ENCODE assay signal across 16 cellular contexts in the genomic region with DNA sequence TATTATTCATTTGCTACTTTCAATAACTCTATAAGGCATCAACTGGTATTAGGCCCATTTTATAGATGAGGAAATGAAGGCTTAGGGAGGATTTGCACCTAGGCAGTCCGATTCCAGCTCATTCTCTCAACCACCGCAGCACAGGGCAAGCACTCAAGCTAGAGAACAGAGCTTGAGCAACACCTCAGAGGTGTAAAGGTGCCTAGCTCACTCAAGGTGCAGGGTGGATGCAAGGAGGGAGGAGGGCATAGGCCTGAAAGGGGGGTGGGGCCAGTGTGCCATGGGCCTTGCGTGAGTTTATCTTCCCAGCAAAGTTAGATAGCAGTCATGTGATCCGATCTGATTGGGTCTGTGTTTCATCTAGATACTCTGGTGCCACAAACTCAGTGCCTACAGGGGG.
"Had no signal": no experiment of that assay in that cellular context is flagged by ENCODE, and none has a peak within 500 bp of the region (broad histone marks: within the 10 kb centered on the region; RNA-seq: fewer than 3 reads in every experiment).

No MANE protein-coding gene starts in this region.

- H3K9me3 ChIP-seq: body of pancreas, gastrocnemius medialis, stomach, upper lobe of left lung had no signal

- ATAC-seq: activated T-helper 17 cell treated with anti-CD3 and anti-CD28 coated beads, Interleukin-2, amount 50 U/mL, for 72 hours; body of pancreas; effector memory CD8-positive, alpha-beta T cell; gastrocnemius medialis; naive thymus-derived CD8-positive, alpha-beta T cell had no signal

- H3K36me3 ChIP-seq: gastrocnemius medialis, stomach, upper lobe of left lung had no signal

- H3K4me3 ChIP-seq: body of pancreas, gastrocnemius medialis, stomach, upper lobe of left lung had no signal

- H3K4me3 Mint-ChIP-seq: activated CD4-positive, alpha-beta memory T cell treated with anti-CD3 and anti-CD28 coated beads, Interleukin-2, amount 10 ng/mL, durations not matched to agents 7 days and 5 days; activated naive CD8-positive, alpha-beta T cell treated with anti-CD3 and anti-CD28 coated beads, Interleukin-2, amount 10 ng/mL, durations not matched to agents 7 days and 5 days; activated T-helper 17 cell treated with anti-CD3 and anti-CD28 coated beads, Interleukin-2, amount 50 U/mL, for 72 hours; effector memory CD8-positive, alpha-beta T cell; naive thymus-derived CD8-positive, alpha-beta T cell; T-helper 2 cell treated with Interferon-gamma antibody and Interleukin-4, amounts not matched to agents 5 μg/mL and 100 μg/mL, for 36 hours had no signal

- H3K27me3 ChIP-seq: body of pancreas, gastrocnemius medialis, stomach, upper lobe of left lung had no signal

- H3K4me1 Mint-ChIP-seq: activated T-helper 17 cell treated with anti-CD3 and anti-CD28 coated beads, Interleukin-2, amount 50 U/mL, for 72 hours had no signal

- H3K36me3 Mint-ChIP-seq: activated naive CD8-positive, alpha-beta T cell treated with anti-CD3 and anti-CD28 coated beads, Interleukin-2, amount 10 ng/mL, durations not matched to agents 7 days and 5 days; naive thymus-derived CD8-positive, alpha-beta T cell had no signal

- H3K4me1 ChIP-seq: body of pancreas, gastrocnemius medialis, stomach, upper lobe of left lung had no signal

- H3K9me3 Mint-ChIP-seq: activated CD4-positive, alpha-beta memory T cell treated with anti-CD3 and anti-CD28 coated beads, Interleukin-2, amount 10 ng/mL, durations not matched to agents 7 days and 5 days; activated naive CD8-positive, alpha-beta T cell treated with anti-CD3 and anti-CD28 coated beads, Interleukin-2, amount 10 ng/mL, durations not matched to agents 7 days and 5 days; activated T-helper 17 cell treated with anti-CD3 and anti-CD28 coated beads, Interleukin-2, amount 50 U/mL, for 72 hours; effector memory CD8-positive, alpha-beta T cell; naive thymus-derived CD8-positive, alpha-beta T cell; T-helper 2 cell treated with Interferon-gamma antibody and Interleukin-4, amounts not matched to agents 5 μg/mL and 100 μg/mL, for 36 hours had no signal

- H3K27ac Mint-ChIP-seq: activated CD4-positive, alpha-beta memory T cell treated with anti-CD3 and anti-CD28 coated beads, Interleukin-2, amount 10 ng/mL, durations not matched to agents 7 days and 5 days; activated naive CD8-positive, alpha-beta T cell treated with anti-CD3 and anti-CD28 coated beads, Interleukin-2, amount 10 ng/mL, durations not matched to agents 7 days and 5 days; activated T-helper 17 cell treated with anti-CD3 and anti-CD28 coated beads, Interleukin-2, amount 50 U/mL, for 72 hours; T-helper 2 cell treated with Interferon-gamma antibody and Interleukin-4, amounts not matched to agents 5 μg/mL and 100 μg/mL, for 36 hours had no signal

- DNase-seq: activated CD4-positive, alpha-beta memory T cell treated with anti-CD3 and anti-CD28 coated beads, Interleukin-2, amount 10 ng/mL, durations not matched to agents 7 days and 5 days; activated CD4-positive, alpha-beta T cell treated with anti-CD3 and anti-CD28 coated beads for 4 hours; activated naive CD4-positive, alpha-beta T cell treated with Interleukin-2 at 50 U/mL for 16 hours; activated naive CD8-positive, alpha-beta T cell treated with anti-CD3 and anti-CD28 coated beads, Interleukin-2, amount 10 ng/mL, durations not matched to agents 7 days and 5 days; activated T-cell treated with anti-CD3 and anti-CD28 coated beads, Interleukin-2, amount 50 U/mL, for 1 hour; amygdala; body of pancreas; effector memory CD8-positive, alpha-beta T cell; gastrocnemius medialis; head of caudate nucleus; mesenchymal stem cell; naive thymus-derived CD8-positive, alpha-beta T cell; stomach had no signal

- H3K27ac ChIP-seq: body of pancreas, gastrocnemius medialis, stomach, upper lobe of left lung had no signal
